13 cellular contexts compared by ENCODE assay signal in genomic region chr9:128895556-128895955, GRCh38. TPM values are rescaled to one million over a fixed set of nuclear protein-coding genes. Genes with fewer than 3 reads are reported as not detected.
DNase-seq lines count a peak whose midpoint lies in the region; ATAC-seq and TF ChIP-seq lines count a peak whose summit lies in the region.
"Had no signal": no experiment of that assay in that cellular context is flagged by ENCODE, and none has a peak within 500 bp of the region (broad histone marks: within the 10 kb centered on the region; RNA-seq: fewer than 3 reads in every experiment).

No MANE protein-coding gene starts in this region.

- no peaks in the 10 kb centered on the region for H3K9me3 Mint-ChIP-seq in CD4-positive, alpha-beta memory T cell
- no peaks in the 10 kb centered on the region for H3K9me3 Mint-ChIP-seq in central memory CD8-positive, alpha-beta T cell
- H3K9me3 Mint-ChIP-seq in naive thymus-derived CD8-positive, alpha-beta T cell, result no peaks in the 10 kb centered on the region

- no peaks in the 10 kb centered on the region for H3F3A ChIP-seq in PC-3 (ENCODE audit: low read length, unreplicated experiment)

- POLR2A ChIA-PET in CD4-positive, alpha-beta memory T cell (lab: Charles Lee; ENCODE audit: partially characterized antibody), result interaction anchor here (0.8 to 12.5 kb wide), 3 partner anchors 12 to 77 kb away, joined by 3 to 110 read pairs (median 5); partner anchors contain the start of genes ENDOG, KYAT1, LRRC8A and SPOUT1
- POLR2A ChIA-PET in naive thymus-derived CD8-positive, alpha-beta T cell (lab: Charles Lee), result interaction anchor here (0.5 to 1.5 kb wide), 4 partner anchors 8 to 26 kb away, joined by 3 to 6 read pairs (median 4); partner anchors contain the start of genes KYAT1, LRRC8A and PHYHD1
- POLR2A ChIA-PET in PC-3 (lab: Charles Lee; ENCODE audit: unreplicated experiment), result no interaction called here

- H3K4me3 ChIP-seq in CD4-positive, alpha-beta memory T cell (ENCODE audit: low read length in 2 of 2), result no peak overlapping the region
- H3K4me3 ChIP-seq in HUES48 (ENCODE audit: low read depth, low read length) (no peak overlapping the region), PC-3 (ENCODE audit: low read length) (no peak overlapping the region)
- H3K4me3 ChIP-seq: colonic mucosa, K562 had no signal

- no peaks in the 10 kb centered on the region for H3K27me3 ChIP-seq in CD4-positive, alpha-beta memory T cell (ENCODE audit: insufficient read depth, low read length)
- H3K27me3 ChIP-seq in HUES48 (ENCODE audit: control insufficient read depth, insufficient read depth, low read length) (no peaks in the 10 kb centered on the region), PC-3 (ENCODE audit: low read length) (no peaks in the 10 kb centered on the region)
- H3K27me3 ChIP-seq: colonic mucosa had no signal

- no peak for ATAC-seq in central memory CD8-positive, alpha-beta T cell (replicated peaks; ENCODE audit: extremely low read depth, poor library complexity, severe bottlenecking)
- no peak for ATAC-seq in naive thymus-derived CD8-positive, alpha-beta T cell
- ATAC-seq in GM18511 (IDR thresholded peaks at IDR 0.05; ENCODE audit: unreplicated experiment), result no peak
- no peak for ATAC-seq in PC-3
- ATAC-seq: K562, right cardiac atrium had no signal

- no peaks in the 10 kb centered on the region for H3K9me3 ChIP-seq in CD4-positive, alpha-beta memory T cell (ENCODE audit: control insufficient read depth in 1 of 2, low read length in 2 of 2)
- H3K9me3 ChIP-seq in HUES48 (ENCODE audit: control insufficient read depth, insufficient read depth, low read length) (no peaks in the 10 kb centered on the region), PC-3 (ENCODE audit: low read length) (no peaks in the 10 kb centered on the region)
- H3K9me3 ChIP-seq: colonic mucosa had no signal

- H3K27ac Mint-ChIP-seq in CD4-positive, alpha-beta memory T cell, result peak overlapping the region in 6 of 7 donors; percentile 18 to 93 (median 72)
- no peak overlapping the region for H3K27ac Mint-ChIP-seq in central memory CD8-positive, alpha-beta T cell (ENCODE audit: low read depth)
- H3K27ac Mint-ChIP-seq in naive thymus-derived CD8-positive, alpha-beta T cell, result peak overlapping the region; percentile 46 to 93 (median 84)

- H3K4me3 Mint-ChIP-seq in CD4-positive, alpha-beta memory T cell, result peak overlapping the region in 4 of 8 donors; percentile 5 to 62 (median 32)
- peak overlapping the region; percentile 33 for H3K4me3 Mint-ChIP-seq in central memory CD8-positive, alpha-beta T cell
- peak overlapping the region in 4 of 10 donors; percentile 22 to 27 (median 26) for H3K4me3 Mint-ChIP-seq in naive thymus-derived CD8-positive, alpha-beta T cell

- no peaks in the 10 kb centered on the region for H3K27me3 Mint-ChIP-seq in CD4-positive, alpha-beta memory T cell
- H3K27me3 Mint-ChIP-seq in central memory CD8-positive, alpha-beta T cell, result no peaks in the 10 kb centered on the region
- H3K27me3 Mint-ChIP-seq in naive thymus-derived CD8-positive, alpha-beta T cell, result no peaks in the 10 kb centered on the region

- H3K4me1 Mint-ChIP-seq in CD4-positive, alpha-beta memory T cell, result peaks cover 43 to 82% (median 60%) of the 10 kb centered on the region in 4 donors
- H3K4me1 Mint-ChIP-seq in central memory CD8-positive, alpha-beta T cell, result peaks cover 57% of the 10 kb centered on the region
- H3K4me1 Mint-ChIP-seq in naive thymus-derived CD8-positive, alpha-beta T cell, result peaks cover 26 to 85% (median 75%) of the 10 kb centered on the region in 4 donors

- H3K9ac ChIP-seq in HUES48 (ENCODE audit: low read depth, low read length) (no peak overlapping the region), PC-3 (ENCODE audit: low read length) (no peak overlapping the region)

- BruUV-seq in PC-3 (replicated peaks; lab: Mats Ljungman, UMichigan), result no TSS peak

- H3K9me2 ChIP-seq in PC-3 (replicated peaks; ENCODE audit: low read length), result no peaks in the 10 kb centered on the region

- peaks cover 38 to 40% of the 10 kb centered on the region in 2 donors for H3K36me3 Mint-ChIP-seq in CD4-positive, alpha-beta memory T cell
- peaks cover 22% of the 10 kb centered on the region for H3K36me3 Mint-ChIP-seq in central memory CD8-positive, alpha-beta T cell (ENCODE audit: insufficient read depth)
- peaks cover 0 to 40% (median 4%) of the 10 kb centered on the region in 3 donors for H3K36me3 Mint-ChIP-seq in naive thymus-derived CD8-positive, alpha-beta T cell

- intact Hi-C loops in CD4-positive, alpha-beta memory T cell (cut with micrococcal nuclease), result no loop called here
- intact Hi-C loops in PC-3 (cut with micrococcal nuclease), result no loop called here

- H3K36me3 ChIP-seq in CD4-positive, alpha-beta memory T cell (ENCODE audit: insufficient read depth, low read length), result peaks cover 22% of the 10 kb centered on the region
- H3K36me3 ChIP-seq in HUES48 (ENCODE audit: control insufficient read depth, insufficient read depth, low read length) (peaks cover 81% of the 10 kb centered on the region), PC-3 (ENCODE audit: low read depth, low read length) (peaks cover 10% of the 10 kb centered on the region)
- H3K36me3 ChIP-seq: colonic mucosa had no signal

- no peaks in the 10 kb centered on the region for H4K20me1 ChIP-seq in PC-3 (ENCODE audit: low read length)

- H2AFZ ChIP-seq in PC-3 (ENCODE audit: low read length), result no peak overlapping the region

- DNase-seq in CD4-positive, alpha-beta memory T cell, result peak in 1 of 5 donors; percentile 27
- DNase-seq in central memory CD8-positive, alpha-beta T cell (ENCODE audit: low spot score in 2 of 2), result no peak
- no peak for DNase-seq in naive thymus-derived CD8-positive, alpha-beta T cell
- DNase-seq in HuH-7 (ENCODE audit: low spot score) (no peak), kidney tubule cell (ENCODE audit: low spot score) (no peak), PC-3 (no peak)
- DNase-seq: activated CD4-positive, alpha-beta T cell treated with anti-CD3 and anti-CD28 coated beads, Interleukin-2, amount 50 U/mL, for 4 hours; activated naive CD4-positive, alpha-beta T cell treated with anti-CD3 and anti-CD28 coated beads, Interleukin-2, amount 50 U/mL, for 16 hours; colonic mucosa had no signal

- H3K4me2 ChIP-seq in PC-3 (ENCODE audit: low read length), result no peak overlapping the region

- TF ChIP-seq CTCF in PC-3 (conservative IDR thresholded peaks at IDR 0.05; ENCODE audit: low read depth, low read length), result no peak

- peaks cover 90% of the 10 kb centered on the region for H3K4me1 ChIP-seq in CD4-positive, alpha-beta memory T cell (ENCODE audit: insufficient read depth, low read length)
- H3K4me1 ChIP-seq in HUES48 (ENCODE audit: control insufficient read depth, insufficient read depth, low read length) (peaks cover 12% of the 10 kb centered on the region), PC-3 (ENCODE audit: insufficient read depth, low read length) (peaks cover 32% of the 10 kb centered on the region)

- peaks cover 39% of the 10 kb centered on the region for H3K79me2 ChIP-seq in PC-3 (ENCODE audit: low read length)

- CTCF ChIA-PET in CD4-positive, alpha-beta memory T cell (lab: Charles Lee; ENCODE audit: partially characterized antibody), result interaction anchor here (0.9 kb wide), 1 partner anchor 13 kb away, joined by 4 read pairs; no protein-coding TSS in a partner anchor
- CTCF ChIA-PET in PC-3 (lab: Charles Lee), result no interaction called here

- H3K27ac ChIP-seq in CD4-positive, alpha-beta memory T cell (ENCODE audit: low read depth, low read length), result no peak overlapping the region
- H3K27ac ChIP-seq in HUES48 (ENCODE audit: low read depth, low read length), result peak overlapping the region; percentile 42
- no peak overlapping the region for H3K27ac ChIP-seq in PC-3 (ENCODE audit: low read length)
- H3K27ac ChIP-seq: colonic mucosa had no signal

RNA-seq across cellular contexts. Expression of gene LRRC8A, which starts 13.6 kb away (rescaled TPM):
- total RNA-seq in CD4-positive, alpha-beta memory T cell, result 10 to 100 TPM; 24.4 to 26.4 TPM
- polyA plus RNA-seq in CD4-positive, alpha-beta memory T cell, result 10 to 100 TPM; 18.7 to 40.6 TPM
- 10 to 100 TPM; 27.5 to 29.4 TPM for total RNA-seq in naive thymus-derived CD8-positive, alpha-beta T cell
- polyA plus RNA-seq in naive thymus-derived CD8-positive, alpha-beta T cell, result 10 to 100 TPM; 17.4 to 36.7 (median 22.1) TPM
- 58.9 and 65.5 TPM in 2 replicates for total RNA-seq in PC-3 (2014; rRNA removed)

RNA-seq across cellular contexts. Expression of gene KYAT1, which starts 13.8 kb away (rescaled TPM):
- 10 to 100 TPM in 1 of 2 experiments, 1 to 10 TPM in 1; 9.8 to 12.4 TPM for total RNA-seq in CD4-positive, alpha-beta memory T cell
- 10 to 100 TPM; 11.0 to 11.6 TPM for polyA plus RNA-seq in CD4-positive, alpha-beta memory T cell
- 10 to 100 TPM; 15.1 to 15.9 TPM for total RNA-seq in naive thymus-derived CD8-positive, alpha-beta T cell
- polyA plus RNA-seq in naive thymus-derived CD8-positive, alpha-beta T cell, result 10 to 100 TPM in 2 of 3 donors, 1 to 10 TPM in 1; 9.3 to 10.8 (median 10.4) TPM
- 7.4 and 12.9 TPM in 2 replicates for total RNA-seq in PC-3 (2014; rRNA removed)

RNA-seq across cellular contexts. Expression of gene PHYHD1, which starts 25.2 kb away (rescaled TPM):
- 1 to 10 TPM; 1.7 to 2.2 TPM for total RNA-seq in CD4-positive, alpha-beta memory T cell
- not detected for polyA plus RNA-seq in CD4-positive, alpha-beta memory T cell
- total RNA-seq in naive thymus-derived CD8-positive, alpha-beta T cell, result 1 to 10 TPM; 6.9 to 8.2 TPM
- polyA plus RNA-seq in naive thymus-derived CD8-positive, alpha-beta T cell, result 1 to 10 TPM; 2.6 to 7.4 (median 6.2) TPM
- 1.6 TPM in 1 of 2 replicates, not detected in the other for total RNA-seq in PC-3 (2014; rRNA removed)

RNA-seq across cellular contexts. Expression of gene DOLK, which starts 51.8 kb away (rescaled TPM):
- 10 to 100 TPM in 1 of 2 experiments, 1 to 10 TPM in 1; 9.9 to 12.9 TPM for total RNA-seq in CD4-positive, alpha-beta memory T cell
- polyA plus RNA-seq in CD4-positive, alpha-beta memory T cell, result 10 to 100 TPM in 1 of 2 donors, 1 to 10 TPM in 1; 9.1 to 11.7 TPM
- 10 to 100 TPM; 10.3 to 11.1 TPM for total RNA-seq in naive thymus-derived CD8-positive, alpha-beta T cell
- polyA plus RNA-seq in naive thymus-derived CD8-positive, alpha-beta T cell, result 1 to 10 TPM; 9.0 to 9.2 (median 9.1) TPM
- 17.9 and 23.7 TPM in 2 replicates for total RNA-seq in PC-3 (2014; rRNA removed)

RNA-seq across cellular contexts. Expression of gene NUP188, which starts 51.9 kb away (rescaled TPM):
- total RNA-seq in CD4-positive, alpha-beta memory T cell, result 10 to 100 TPM; 70.1 to 70.8 TPM
- polyA plus RNA-seq in CD4-positive, alpha-beta memory T cell, result 10 to 100 TPM; 27.2 to 39.4 TPM
- total RNA-seq in naive thymus-derived CD8-positive, alpha-beta T cell, result 10 to 100 TPM; 68.8 to 79.6 TPM
- 10 to 100 TPM; 21.9 to 36.8 (median 29.8) TPM for polyA plus RNA-seq in naive thymus-derived CD8-positive, alpha-beta T cell
- total RNA-seq in PC-3 (2014; rRNA removed), result 48.0 and 52.0 TPM in 2 replicates
